Comparison of ENCODE assay signal across 16 cellular contexts in the genomic region with DNA sequence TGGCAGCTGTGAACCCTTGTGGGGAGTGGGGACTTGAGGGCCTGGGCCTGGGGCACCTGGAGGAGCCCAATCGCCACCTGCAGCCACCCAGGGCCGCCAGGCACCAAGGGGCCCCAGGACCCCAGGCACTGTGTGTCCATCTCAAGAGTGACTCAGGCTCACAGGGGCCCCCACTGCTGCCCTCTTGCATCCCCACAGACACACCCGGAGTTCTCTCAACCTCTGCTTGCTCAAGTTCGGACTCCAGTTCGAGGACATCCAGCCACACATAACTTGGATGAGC. TPM values are rescaled to one million over a fixed set of nuclear protein-coding genes. Genes with fewer than 3 reads are reported as not detected.
DNase-seq lines count a peak whose midpoint lies in the region; ATAC-seq, FAIRE-seq and TF ChIP-seq lines count a peak whose summit lies in the region.
"Had no signal": no experiment of that assay in that cellular context is flagged by ENCODE, and none has a peak within 500 bp of the region (broad histone marks: within the 10 kb centered on the region; RNA-seq: fewer than 3 reads in every experiment).

No MANE protein-coding gene starts in this region.

- DNase-seq in activated CD4-positive, alpha-beta T cell treated with anti-CD3 and anti-CD28 coated beads for 36 hours, result peak; percentile 0
- DNase-seq in activated CD4-positive, alpha-beta T cell treated with anti-CD3 and anti-CD28 coated beads, Interleukin-2, amount 50 U/mL, for 48 hours, result no peak
- DNase-seq in astrocyte (ENCODE audit: low read depth) (no peak), mesenteric fat pad (ENCODE audit: low spot score) (peak; percentile 55), spleen (peak; percentile 41), activated gamma-delta T cell treated with Interleukin-2 at 50 U/mL for 16 hours (no peak), NCI-H1930 (lab: John Stamatoyannopoulos, UW) (no peak), brain microvascular endothelial cell (no peak)
- DNase-seq: AML-193, C1 segment of cervical spinal cord, Calu3, DMS 273 treated with DMSO at 0.1 percent for 48 hours had no signal

- H3K9me3 ChIP-seq in astrocyte (ENCODE audit: insufficient read depth, low read depth, low read length) (no peaks in the 10 kb centered on the region), spleen (peaks cover 0 to 3% (median 0%) of the 10 kb centered on the region in 8 donors)
- H3K9me3 ChIP-seq: HAP-1 had no signal

- no peaks in the 10 kb centered on the region for H3K79me2 ChIP-seq in astrocyte (ENCODE audit: insufficient read depth, low read length)

- no peak overlapping the region for H3K27ac ChIP-seq in astrocyte (ENCODE audit: low read depth, low read length)
- no peak overlapping the region for H3K27ac ChIP-seq in spleen
- H3K27ac ChIP-seq in brain microvascular endothelial cell, result no peak overlapping the region
- H3K27ac ChIP-seq: 22Rv1 had no signal

- no peak overlapping the region for H3K4me2 ChIP-seq in astrocyte (ENCODE audit: low read length)

- TF ChIP-seq POLR2A in spleen (IDR thresholded peaks at IDR 0.05), result no peak

- H3K4me3 Mint-ChIP-seq in activated CD4-positive, alpha-beta T cell treated with anti-CD3 and anti-CD28 coated beads for 36 hours, result no peak overlapping the region
- no peak overlapping the region for H3K4me3 Mint-ChIP-seq in astrocyte (ENCODE audit: unreplicated experiment)
- H3K4me3 Mint-ChIP-seq: CD4-positive, alpha-beta T cell had no signal

- no peak overlapping the region for H3K4me3 ChIP-seq in astrocyte (ENCODE audit: insufficient read depth, low read depth, low read length)
- no peak overlapping the region for H3K4me3 ChIP-seq in spleen
- no peak overlapping the region for H3K4me3 ChIP-seq in brain microvascular endothelial cell (ENCODE audit: low read depth, low read length)
- H3K4me3 ChIP-seq: HAP-1 had no signal

- H3K27me3 Mint-ChIP-seq in activated CD4-positive, alpha-beta T cell treated with anti-CD3 and anti-CD28 coated beads for 36 hours, result peaks cover 9% of the 10 kb centered on the region
- H3K27me3 Mint-ChIP-seq in astrocyte (ENCODE audit: low read depth, unreplicated experiment), result peaks cover 23% of the 10 kb centered on the region

- H3K4me1 ChIP-seq in astrocyte (ENCODE audit: insufficient read depth, low read length) (no peaks in the 10 kb centered on the region), spleen (no peaks in the 10 kb centered on the region)
- H3K4me1 ChIP-seq: HAP-1 had no signal

- H3K9me3 Mint-ChIP-seq in activated CD4-positive, alpha-beta T cell treated with anti-CD3 and anti-CD28 coated beads for 36 hours (ENCODE audit: low read depth), result no peaks in the 10 kb centered on the region
- peaks cover 2% of the 10 kb centered on the region for H3K9me3 Mint-ChIP-seq in astrocyte (ENCODE audit: unreplicated experiment)
- H3K9me3 Mint-ChIP-seq: CD4-positive, alpha-beta T cell had no signal

- in situ Hi-C loops in brain microvascular endothelial cell (cut with HindIII; ENCODE audit: low pct_ligation_motif_present, low sequenced_read_pairs), result no loop called here

- H3K27ac Mint-ChIP-seq in activated CD4-positive, alpha-beta T cell treated with anti-CD3 and anti-CD28 coated beads for 36 hours, result no peak overlapping the region
- peak overlapping the region; percentile 59 for H3K27ac Mint-ChIP-seq in astrocyte (ENCODE audit: unreplicated experiment)
- H3K27ac Mint-ChIP-seq: CD4-positive, alpha-beta T cell had no signal

- CTCF ChIA-PET in activated CD4-positive, alpha-beta T cell treated with anti-CD3 and anti-CD28 coated beads for 36 hours (lab: Charles Lee), result no interaction called here

- POLR2A ChIA-PET in activated CD4-positive, alpha-beta T cell treated with anti-CD3 and anti-CD28 coated beads for 36 hours (lab: Charles Lee), result no interaction called here

- no peak for FAIRE-seq in astrocyte (lab: Jason Lieb, UNC)
- FAIRE-seq: H1 had no signal

- ATAC-seq in activated CD4-positive, alpha-beta T cell treated with anti-CD3 and anti-CD28 coated beads for 36 hours, result no peak

- no peaks in the 10 kb centered on the region for H3K36me3 Mint-ChIP-seq in activated CD4-positive, alpha-beta T cell treated with anti-CD3 and anti-CD28 coated beads for 36 hours (ENCODE audit: low read depth)
- H3K36me3 Mint-ChIP-seq in astrocyte (ENCODE audit: low read depth, unreplicated experiment), result no peaks in the 10 kb centered on the region

- H3K36me3 ChIP-seq in astrocyte (ENCODE audit: insufficient read depth, low read length), result no peaks in the 10 kb centered on the region
- no peaks in the 10 kb centered on the region for H3K36me3 ChIP-seq in spleen
- no peaks in the 10 kb centered on the region for H3K36me3 ChIP-seq in brain microvascular endothelial cell (replicated peaks)
- H3K36me3 ChIP-seq: HAP-1 had no signal

- H3K27me3 ChIP-seq in astrocyte (ENCODE audit: insufficient read depth, low read length) (no peaks in the 10 kb centered on the region), spleen (replicated peaks in 1 of 7) (peaks cover 0 to 67% (median 0%) of the 10 kb centered on the region in 7 donors), brain microvascular endothelial cell (replicated peaks) (no peaks in the 10 kb centered on the region)

- H2AFZ ChIP-seq in astrocyte (ENCODE audit: low read depth, low read length), result no peak overlapping the region

- intact Hi-C loops in activated CD4-positive, alpha-beta T cell treated with anti-CD3 and anti-CD28 coated beads for 36 hours (cut with DNase I, micrococcal nuclease), result no loop called here
- intact Hi-C loops in spleen (cut with DNase I; ENCODE audit: low total_unique reads), result loop anchor here (10.0 kb wide), 1 partner anchor 277 kb away; no protein-coding TSS in a partner anchor

- no peak for TF ChIP-seq CTCF in astrocyte (IDR thresholded peaks at IDR 0.05; ENCODE audit: insufficient read depth, low read depth, low read length)
- TF ChIP-seq CTCF in spleen (IDR thresholded peaks at IDR 0.05 in 8 of 11, conservative IDR thresholded peaks at IDR 0.05 in 3 of 11), result no peak
- TF ChIP-seq CTCF in brain microvascular endothelial cell (IDR thresholded peaks at IDR 0.05; ENCODE audit: low read depth, low read length, missing control alignments), result no peak

- 82 to 91% (median 86%) methylated on average over 3 to 5 of the region's 5 CpGs for WGBS in spleen, 5 donors

- H3K4me1 Mint-ChIP-seq in activated CD4-positive, alpha-beta T cell treated with anti-CD3 and anti-CD28 coated beads for 36 hours, result no peaks in the 10 kb centered on the region
- H3K4me1 Mint-ChIP-seq in astrocyte (ENCODE audit: low read depth, unreplicated experiment), result no peaks in the 10 kb centered on the region

- no peak overlapping the region for H3K9ac ChIP-seq in astrocyte (ENCODE audit: low read length)

- no peaks in the 10 kb centered on the region for H4K20me1 ChIP-seq in astrocyte (ENCODE audit: insufficient read depth, low read length)

RNA-seq across cellular contexts. Expression of a gene that starts 51.9 kb away (rescaled TPM):
- 10 to 100 TPM; 51.4 to 64.9 TPM for total RNA-seq in activated CD4-positive, alpha-beta T cell treated with anti-CD3 and anti-CD28 coated beads for 36 hours
- total RNA-seq in astrocyte (69.9 and 72.2 TPM in 2 replicates), mesenteric fat pad (50.4 TPM), spleen (10 to 100 TPM; 20.3 to 45.0 (median 22.0) TPM)
- 10 to 100 TPM; 59.3 to 77.3 (median 66.2) TPM for polyA plus RNA-seq in spleen

RNA-seq across cellular contexts. Expression of a gene that starts 53.5 kb away (rescaled TPM):
- total RNA-seq in activated CD4-positive, alpha-beta T cell treated with anti-CD3 and anti-CD28 coated beads for 36 hours, result 10 to 100 TPM; 18.8 to 37.1 TPM
- total RNA-seq in astrocyte (37.6 and 39.3 TPM in 2 replicates), mesenteric fat pad (26.4 TPM), spleen (10 to 100 TPM; 18.2 to 38.4 (median 25.1) TPM)
- 10 to 100 TPM; 36.7 to 74.2 (median 49.3) TPM for polyA plus RNA-seq in spleen

Comparison
In these comparisons a context has a peak if more than half of its experiments do, and no peak if none do; other contexts are left out.
1. DNase-seq: peak in activated CD4-positive, alpha-beta T cell treated with anti-CD3 and anti-CD28 coated beads for 36 hours (single experiment), mesenteric fat pad (single experiment) and spleen (single experiment); none in activated CD4-positive, alpha-beta T cell treated with anti-CD3 and anti-CD28 coated beads, Interleukin-2, amount 50 U/mL, for 48 hours (0 of 2), astrocyte (single experiment), activated gamma-delta T cell treated with Interleukin-2 at 50 U/mL for 16 hours (single experiment), NCI-H1930 (0 of 2) and brain microvascular endothelial cell (single experiment).